9 cellular contexts compared by ENCODE assay signal in genomic region chr1:149915429-149916192, GRCh38. TPM values are rescaled to one million over a fixed set of nuclear protein-coding genes. Genes with fewer than 3 reads are reported as not detected.
A peak's percentile ranks its signal among the peaks of the same experiment; 100 is the strongest.
DNase-seq lines count a peak whose midpoint lies in the region; TF ChIP-seq lines count a peak whose summit lies in the region.
"Had no signal": no experiment of that assay in that cellular context is flagged by ENCODE, and none has a peak within 500 bp of the region (broad histone marks: within the 10 kb centered on the region; RNA-seq: fewer than 3 reads in every experiment).

No MANE protein-coding gene starts in this region.

- no peaks in the 10 kb centered on the region for H3K27me3 ChIP-seq in neutrophil

- no peaks in the 10 kb centered on the region for H3K9me3 ChIP-seq in neutrophil
- H3K9me3 ChIP-seq: prostate gland had no signal

- no peaks in the 10 kb centered on the region for H3K36me3 ChIP-seq in neutrophil
- H3K36me3 ChIP-seq: prostate gland had no signal

- no peak overlapping the region for H3K4me3 ChIP-seq in neutrophil (ENCODE audit: low read depth in 1 of 2, low read length in 1 of 2)
- H3K4me3 ChIP-seq: prostate gland had no signal

- DNase-seq in D341Med (ENCODE audit: low spot score) (peak; percentile 26), NCI-H82 (lab: John Stamatoyannopoulos, UW) (peak; percentile 86), H4 (ENCODE audit: low spot score) (no peak), NCI-H510A (lab: John Stamatoyannopoulos, UW) (no peak), erythroblast (lab: John Stamatoyannopoulos, UW) (no peak)
- DNase-seq: GF-D8 had no signal

- TF ChIP-seq CTCF in neutrophil (IDR thresholded peaks at IDR 0.05) = no peak

- H3K27ac ChIP-seq in cingulate gyrus (ENCODE audit: low read depth, low read length) = peak overlapping the region; percentile 81
- H3K27ac ChIP-seq in neutrophil = peak overlapping the region; percentile 41
- H3K27ac ChIP-seq: prostate gland had no signal

- no peak for TF ChIP-seq POLR2A in erythroblast (IDR thresholded peaks at IDR 0.05; ENCODE audit: low read length)

- peaks cover 22 to 30% of the 10 kb centered on the region in 2 experiments for H3K4me1 ChIP-seq in neutrophil (ENCODE audit: control insufficient read depth in 1 of 2, insufficient read depth in 1 of 2, low read depth in 1 of 2, low read length in 1 of 2)
- H3K4me1 ChIP-seq: prostate gland had no signal

RNA-seq across cellular contexts. Expression of gene SV2A, which starts 2.0 kb away (rescaled TPM):
- 16.4 and 18.1 TPM in 2 replicates for total RNA-seq in H4 (2014; rRNA removed; shearing (Covaris generic))

RNA-seq across cellular contexts. Expression of gene SF3B4, which starts 12.0 kb away (rescaled TPM):
- 19.2 and 38.0 TPM in 2 replicates for total RNA-seq in H4 (2014; rRNA removed; shearing (Covaris generic))

RNA-seq across cellular contexts. Expression of gene BOLA1, which starts 16.2 kb away (rescaled TPM):
- 2.9 and 3.0 TPM in 2 replicates for total RNA-seq in H4 (2014; rRNA removed; shearing (Covaris generic))

RNA-seq across cellular contexts. Expression of gene MTMR11, which starts 21.1 kb away (rescaled TPM):
- total RNA-seq in H4 (2014; rRNA removed; shearing (Covaris generic)) = 2.6 and 2.9 TPM in 2 replicates

Comparison
In these comparisons a context has a peak if more than half of its experiments do, and no peak if none do; other contexts are left out.
1. DNase-seq: peak in D341Med (single experiment) and NCI-H82 (single experiment); none in H4 (single experiment), NCI-H510A (single experiment) and erythroblast (0 of 2).